1 cellular context compared by ENCODE assay signal in the genomic region with DNA sequence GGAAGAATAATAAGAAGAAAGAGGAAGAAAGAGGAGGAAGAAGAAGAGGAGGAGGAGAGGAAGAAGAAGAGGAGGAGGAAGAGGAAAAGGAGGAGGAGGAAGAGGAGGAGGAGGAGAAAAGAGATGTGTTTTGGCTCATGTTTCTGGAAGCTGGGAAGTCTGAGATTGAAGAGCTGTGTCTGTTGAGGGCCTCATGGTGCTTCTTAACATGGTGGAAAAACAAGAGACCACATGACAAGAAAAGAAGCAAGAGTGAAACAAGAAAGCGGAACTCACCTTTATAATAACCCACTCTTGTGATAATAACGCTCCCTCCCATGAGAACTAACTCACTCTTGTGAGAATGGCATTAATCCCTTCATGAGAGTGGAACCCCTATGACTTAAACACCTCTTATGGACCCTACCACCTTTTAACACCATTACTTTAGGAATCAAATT.
TF ChIP-seq lines count a peak whose summit lies in the region.

No MANE protein-coding gene starts in this region.

TF ChIP-seq in GM23338, 12 proteins besides CTCF, POLR2A, EP300 and RAD21 (continued from another document):
- TF ChIP-seq, protein P1, sequence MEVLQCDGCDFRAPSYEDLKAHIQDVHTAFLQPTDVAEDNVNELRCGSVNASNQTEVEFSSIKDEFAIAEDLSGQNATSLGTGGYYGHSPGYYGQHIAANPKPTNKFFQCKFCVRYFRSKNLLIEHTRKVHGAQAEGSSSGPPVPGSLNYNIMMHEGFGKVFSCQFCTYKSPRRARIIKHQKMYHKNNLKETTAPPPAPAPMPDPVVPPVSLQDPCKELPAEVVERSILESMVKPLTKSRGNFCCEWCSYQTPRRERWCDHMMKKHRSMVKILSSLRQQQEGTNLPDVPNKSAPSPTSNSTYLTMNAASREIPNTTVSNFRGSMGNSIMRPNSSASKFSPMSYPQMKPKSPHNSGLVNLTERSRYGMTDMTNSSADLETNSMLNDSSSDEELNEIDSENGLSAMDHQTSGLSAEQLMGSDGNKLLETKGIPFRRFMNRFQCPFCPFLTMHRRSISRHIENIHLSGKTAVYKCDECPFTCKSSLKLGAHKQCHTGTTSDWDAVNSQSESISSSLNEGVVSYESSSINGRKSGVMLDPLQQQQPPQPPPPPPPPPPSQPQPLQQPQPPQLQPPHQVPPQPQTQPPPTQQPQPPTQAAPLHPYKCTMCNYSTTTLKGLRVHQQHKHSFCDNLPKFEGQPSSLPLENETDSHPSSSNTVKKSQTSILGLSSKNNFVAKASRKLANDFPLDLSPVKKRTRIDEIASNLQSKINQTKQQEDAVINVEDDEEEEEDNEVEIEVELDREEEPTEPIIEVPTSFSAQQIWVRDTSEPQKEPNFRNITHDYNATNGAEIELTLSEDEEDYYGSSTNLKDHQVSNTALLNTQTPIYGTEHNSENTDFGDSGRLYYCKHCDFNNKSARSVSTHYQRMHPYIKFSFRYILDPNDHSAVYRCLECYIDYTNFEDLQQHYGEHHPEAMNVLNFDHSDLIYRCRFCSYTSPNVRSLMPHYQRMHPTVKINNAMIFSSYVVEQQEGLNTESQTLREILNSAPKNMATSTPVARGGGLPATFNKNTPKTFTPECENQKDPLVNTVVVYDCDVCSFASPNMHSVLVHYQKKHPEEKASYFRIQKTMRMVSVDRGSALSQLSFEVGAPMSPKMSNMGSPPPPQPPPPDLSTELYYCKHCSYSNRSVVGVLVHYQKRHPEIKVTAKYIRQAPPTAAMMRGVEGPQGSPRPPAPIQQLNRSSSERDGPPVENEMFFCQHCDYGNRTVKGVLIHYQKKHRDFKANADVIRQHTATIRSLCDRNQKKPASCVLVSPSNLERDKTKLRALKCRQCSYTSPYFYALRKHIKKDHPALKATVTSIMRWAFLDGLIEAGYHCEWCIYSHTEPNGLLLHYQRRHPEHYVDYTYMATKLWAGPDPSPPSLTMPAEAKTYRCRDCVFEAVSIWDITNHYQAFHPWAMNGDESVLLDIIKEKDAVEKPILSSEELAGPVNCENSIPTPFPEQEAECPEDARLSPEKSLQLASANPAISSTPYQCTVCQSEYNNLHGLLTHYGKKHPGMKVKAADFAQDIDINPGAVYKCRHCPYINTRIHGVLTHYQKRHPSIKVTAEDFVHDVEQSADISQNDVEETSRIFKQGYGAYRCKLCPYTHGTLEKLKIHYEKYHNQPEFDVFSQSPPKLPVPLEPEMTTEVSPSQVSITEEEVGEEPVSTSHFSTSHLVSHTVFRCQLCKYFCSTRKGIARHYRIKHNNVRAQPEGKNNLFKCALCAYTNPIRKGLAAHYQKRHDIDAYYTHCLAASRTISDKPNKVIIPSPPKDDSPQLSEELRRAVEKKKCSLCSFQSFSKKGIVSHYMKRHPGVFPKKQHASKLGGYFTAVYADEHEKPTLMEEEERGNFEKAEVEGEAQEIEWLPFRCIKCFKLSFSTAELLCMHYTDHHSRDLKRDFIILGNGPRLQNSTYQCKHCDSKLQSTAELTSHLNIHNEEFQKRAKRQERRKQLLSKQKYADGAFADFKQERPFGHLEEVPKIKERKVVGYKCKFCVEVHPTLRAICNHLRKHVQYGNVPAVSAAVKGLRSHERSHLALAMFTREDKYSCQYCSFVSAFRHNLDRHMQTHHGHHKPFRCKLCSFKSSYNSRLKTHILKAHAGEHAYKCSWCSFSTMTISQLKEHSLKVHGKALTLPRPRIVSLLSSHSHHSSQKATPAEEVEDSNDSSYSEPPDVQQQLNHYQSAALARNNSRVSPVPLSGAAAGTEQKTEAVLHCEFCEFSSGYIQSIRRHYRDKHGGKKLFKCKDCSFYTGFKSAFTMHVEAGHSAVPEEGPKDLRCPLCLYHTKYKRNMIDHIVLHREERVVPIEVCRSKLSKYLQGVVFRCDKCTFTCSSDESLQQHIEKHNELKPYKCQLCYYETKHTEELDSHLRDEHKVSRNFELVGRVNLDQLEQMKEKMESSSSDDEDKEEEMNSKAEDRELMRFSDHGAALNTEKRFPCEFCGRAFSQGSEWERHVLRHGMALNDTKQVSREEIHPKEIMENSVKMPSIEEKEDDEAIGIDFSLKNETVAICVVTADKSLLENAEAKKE (CRISPR knock-in tag; IDR thresholded peaks at IDR 0.05) = no peak
- TF ChIP-seq ZNF331 (CRISPR knock-in tag; IDR thresholded peaks at IDR 0.05; ENCODE audit: low read depth) (no peak), EZH2phosphoT487 (IDR thresholded peaks at IDR 0.05; ENCODE audit: unreplicated experiment) (no peak), JUNB (IDR thresholded peaks at IDR 0.05; ENCODE audit: unreplicated experiment) (no peak), ZNF114 (CRISPR knock-in tag; IDR thresholded peaks at IDR 0.05) (no peak)
- TF ChIP-seq, protein P2, sequence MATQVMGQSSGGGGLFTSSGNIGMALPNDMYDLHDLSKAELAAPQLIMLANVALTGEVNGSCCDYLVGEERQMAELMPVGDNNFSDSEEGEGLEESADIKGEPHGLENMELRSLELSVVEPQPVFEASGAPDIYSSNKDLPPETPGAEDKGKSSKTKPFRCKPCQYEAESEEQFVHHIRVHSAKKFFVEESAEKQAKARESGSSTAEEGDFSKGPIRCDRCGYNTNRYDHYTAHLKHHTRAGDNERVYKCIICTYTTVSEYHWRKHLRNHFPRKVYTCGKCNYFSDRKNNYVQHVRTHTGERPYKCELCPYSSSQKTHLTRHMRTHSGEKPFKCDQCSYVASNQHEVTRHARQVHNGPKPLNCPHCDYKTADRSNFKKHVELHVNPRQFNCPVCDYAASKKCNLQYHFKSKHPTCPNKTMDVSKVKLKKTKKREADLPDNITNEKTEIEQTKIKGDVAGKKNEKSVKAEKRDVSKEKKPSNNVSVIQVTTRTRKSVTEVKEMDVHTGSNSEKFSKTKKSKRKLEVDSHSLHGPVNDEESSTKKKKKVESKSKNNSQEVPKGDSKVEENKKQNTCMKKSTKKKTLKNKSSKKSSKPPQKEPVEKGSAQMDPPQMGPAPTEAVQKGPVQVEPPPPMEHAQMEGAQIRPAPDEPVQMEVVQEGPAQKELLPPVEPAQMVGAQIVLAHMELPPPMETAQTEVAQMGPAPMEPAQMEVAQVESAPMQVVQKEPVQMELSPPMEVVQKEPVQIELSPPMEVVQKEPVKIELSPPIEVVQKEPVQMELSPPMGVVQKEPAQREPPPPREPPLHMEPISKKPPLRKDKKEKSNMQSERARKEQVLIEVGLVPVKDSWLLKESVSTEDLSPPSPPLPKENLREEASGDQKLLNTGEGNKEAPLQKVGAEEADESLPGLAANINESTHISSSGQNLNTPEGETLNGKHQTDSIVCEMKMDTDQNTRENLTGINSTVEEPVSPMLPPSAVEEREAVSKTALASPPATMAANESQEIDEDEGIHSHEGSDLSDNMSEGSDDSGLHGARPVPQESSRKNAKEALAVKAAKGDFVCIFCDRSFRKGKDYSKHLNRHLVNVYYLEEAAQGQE (IDR thresholded peaks at IDR 0.05; ENCODE audit: unreplicated experiment) = no peak
